ENCODE assay signal across 8 cellular contexts in the genomic region with DNA sequence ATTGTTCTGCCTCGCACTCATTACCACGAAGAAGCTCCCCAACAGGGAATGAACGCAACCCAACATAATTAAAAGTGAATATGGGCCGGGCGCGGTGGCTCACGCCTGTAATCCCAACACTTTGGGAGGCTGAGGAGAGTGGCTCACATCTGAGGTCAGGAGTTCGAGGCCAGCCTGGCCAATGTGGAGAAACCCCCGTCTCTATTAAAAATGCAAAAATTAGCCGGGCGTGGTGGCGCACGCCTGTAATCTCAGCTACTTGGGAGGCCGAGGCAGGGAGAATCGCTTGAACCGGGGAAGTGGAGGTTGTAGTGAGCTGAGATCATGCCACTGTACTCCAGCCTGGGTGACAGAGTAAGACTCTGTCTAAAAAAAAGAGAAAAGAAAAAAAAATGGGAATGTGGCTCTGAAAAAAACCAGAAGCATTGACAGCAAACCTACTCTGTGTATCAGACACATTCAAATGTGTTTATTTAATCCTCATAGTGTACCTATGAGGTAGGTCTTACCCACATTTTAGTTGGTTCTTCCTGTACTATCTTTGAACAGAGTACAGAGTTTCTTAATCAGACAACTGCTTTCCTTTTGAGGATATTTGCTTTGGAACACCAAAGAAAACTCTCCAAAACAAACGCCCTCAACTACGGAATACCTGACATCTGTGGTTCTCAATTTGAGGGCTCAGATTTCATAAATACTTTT.
DNase-seq lines count a peak whose midpoint lies in the region; ATAC-seq and TF ChIP-seq lines count a peak whose summit lies in the region.

No MANE protein-coding gene starts in this region.

- peaks cover 9% of the 10 kb centered on the region for H3K4me1 Mint-ChIP-seq in type B pancreatic cell (ENCODE audit: unreplicated experiment)

- H3K27me3 Mint-ChIP-seq in type B pancreatic cell = no peaks in the 10 kb centered on the region

- no peak overlapping the region for H3K27ac Mint-ChIP-seq in type B pancreatic cell

- H3K9ac ChIP-seq in DND-41 (ENCODE audit: low read depth, low read length) = peak overlapping the region; percentile 73; the same call in 1 of the 2 replicates

- H3K79me2 ChIP-seq in DND-41 (ENCODE audit: insufficient read depth, low read length) = no peaks in the 10 kb centered on the region

- H3K4me1 ChIP-seq in DND-41 (ENCODE audit: insufficient read depth, low read length) = peaks cover 22% of the 10 kb centered on the region
- peaks cover 23% of the 10 kb centered on the region for H3K4me1 ChIP-seq in RWPE2 (ENCODE audit: insufficient read depth, poor library complexity, severe bottlenecking)
- H3K4me1 ChIP-seq in foreskin keratinocyte = peaks cover 10% of the 10 kb centered on the region

- H3K27ac ChIP-seq in DND-41 (ENCODE audit: low read length) (peak overlapping the region; percentile 99), RWPE2 (ENCODE audit: poor library complexity, severe bottlenecking) (peak overlapping the region; percentile 91), foreskin keratinocyte (peak overlapping the region; percentile 56)

- H3K36me3 ChIP-seq in DND-41 (ENCODE audit: insufficient read depth, low read length) = no peaks in the 10 kb centered on the region
- H3K36me3 ChIP-seq in RWPE2 (ENCODE audit: low read depth) = no peaks in the 10 kb centered on the region

- no peaks in the 10 kb centered on the region for H3K36me3 Mint-ChIP-seq in type B pancreatic cell

- peak overlapping the region; percentile 79; the same call in 1 of the 2 replicates for H3K4me2 ChIP-seq in DND-41 (ENCODE audit: insufficient read depth, low read length)

- ATAC-seq in DND-41 (ENCODE audit: insufficient read depth, low read depth) = no peak
- no peak for ATAC-seq in RWPE2 (ENCODE audit: low read depth)
- no peak for ATAC-seq in foreskin keratinocyte
- no peak for ATAC-seq in HG03439 (IDR thresholded peaks at IDR 0.05; ENCODE audit: unreplicated experiment)
- ATAC-seq in GM21717 (IDR thresholded peaks at IDR 0.05; ENCODE audit: unreplicated experiment) = no peak

- H4K20me1 ChIP-seq in DND-41 (ENCODE audit: insufficient read depth, low read length) = no peaks in the 10 kb centered on the region

- H3K9me3 Mint-ChIP-seq in type B pancreatic cell = no peaks in the 10 kb centered on the region

- H3K27me3 ChIP-seq in DND-41 (ENCODE audit: insufficient read depth, low read length, poor library complexity) = no peaks in the 10 kb centered on the region
- no peaks in the 10 kb centered on the region for H3K27me3 ChIP-seq in RWPE2 (ENCODE audit: insufficient read depth, poor library complexity, severe bottlenecking)
- no peaks in the 10 kb centered on the region for H3K27me3 ChIP-seq in foreskin keratinocyte

- DNase-seq in DND-41 (no peak), RWPE2 (ENCODE audit: low spot score) (no peak), foreskin keratinocyte (no peak), skeletal muscle cell (ENCODE audit: low read depth) (no peak), type B pancreatic cell (ENCODE audit: extremely low spot score, unreplicated experiment) (no peak), HK-2 (ENCODE audit: unreplicated experiment) (no peak)

- no peak for TF ChIP-seq CTCF in DND-41 (IDR thresholded peaks at IDR 0.05; ENCODE audit: borderline replicate concordance, extremely low read depth, low read length, poor library complexity, severe bottlenecking)
- TF ChIP-seq CTCF in RWPE2 (IDR thresholded peaks at IDR 0.05; ENCODE audit: poor library complexity, severe bottlenecking) = no peak
- no peak for TF ChIP-seq CTCF in foreskin keratinocyte (conservative IDR thresholded peaks at IDR 0.05)
- TF ChIP-seq CTCF in type B pancreatic cell (conservative IDR thresholded peaks at IDR 0.05) = no peak

- H2AFZ ChIP-seq in DND-41 (ENCODE audit: low read depth, low read length) = peak overlapping the region; percentile 96

- H3K4me3 ChIP-seq in DND-41 (ENCODE audit: low read depth in 1 of 2, low read length in 2 of 2) (0 out of 4 replicates have a peak overlapping the region, but pooled peaks of 1 of the 2 experiments have one; percentile 64), RWPE2 (ENCODE audit: severe bottlenecking) (no peak overlapping the region), skeletal muscle cell (ENCODE audit: low read depth, low read length) (peak overlapping the region; percentile 55)

- H3K9me3 ChIP-seq in DND-41 (ENCODE audit: insufficient read depth, low read length, severe bottlenecking) (no peaks in the 10 kb centered on the region), RWPE2 (ENCODE audit: severe bottlenecking) (no peaks in the 10 kb centered on the region)

- H3K4me3 Mint-ChIP-seq in type B pancreatic cell = no peak overlapping the region
